In the genomic region with DNA sequence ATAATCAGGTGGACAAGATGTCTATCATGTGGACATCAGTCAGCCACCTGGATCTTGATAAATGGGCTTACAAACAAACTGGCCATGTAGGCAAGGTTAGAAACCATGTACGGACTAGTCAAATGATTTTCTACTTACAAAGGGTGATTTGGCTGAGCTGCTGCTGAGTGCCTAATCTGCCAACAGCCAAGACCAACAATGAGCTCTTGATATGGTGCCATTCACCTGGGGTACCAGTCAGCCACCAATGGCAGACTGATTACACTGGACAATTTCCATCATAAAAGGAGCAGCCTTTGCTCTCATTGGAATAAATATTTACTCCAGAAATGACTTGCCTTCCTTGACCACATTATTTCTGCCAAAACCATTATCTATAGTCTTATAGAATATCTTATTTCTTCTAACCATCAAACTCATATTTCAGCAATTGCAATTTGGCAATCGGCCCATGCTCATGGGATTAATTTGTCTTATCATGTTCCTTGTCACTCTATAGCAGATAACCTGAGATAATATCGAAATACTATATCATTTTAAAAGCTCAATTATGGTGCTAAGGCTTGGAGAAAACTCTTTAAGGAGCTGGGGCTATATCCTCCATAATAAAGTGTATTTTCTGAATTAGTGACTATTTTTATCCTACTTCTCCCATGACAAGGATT, we compare ENCODE assay signal across 18 cellular contexts.
"Had no signal": no experiment of that assay in that cellular context is flagged by ENCODE, and none has a peak within 500 bp of the region (broad histone marks: within the 10 kb centered on the region; RNA-seq: fewer than 3 reads in every experiment).

No MANE protein-coding gene starts in this region.

- ATAC-seq: left cardiac atrium; left lung; naive thymus-derived CD8-positive, alpha-beta T cell; pancreas; right cardiac atrium had no signal

- DNase-seq: kidney glomerular epithelial cell; left cardiac atrium; lower lobe of right lung; mammary epithelial cell; mesenchymal stem cell; naive thymus-derived CD8-positive, alpha-beta T cell; nucleus accumbens; pancreas; retina; right cardiac atrium; sigmoid colon; small intestine; spleen; stimulated activated CD4-positive, alpha-beta T cell treated with anti-CD3 and anti-CD28 coated beads, Interleukin-4, amount 100 ng/mL, for 24 hours; stimulated activated naive CD4-positive, alpha-beta T cell; substantia nigra; uterus had no signal
